22 cellular contexts compared by ENCODE assay signal in the genomic region with DNA sequence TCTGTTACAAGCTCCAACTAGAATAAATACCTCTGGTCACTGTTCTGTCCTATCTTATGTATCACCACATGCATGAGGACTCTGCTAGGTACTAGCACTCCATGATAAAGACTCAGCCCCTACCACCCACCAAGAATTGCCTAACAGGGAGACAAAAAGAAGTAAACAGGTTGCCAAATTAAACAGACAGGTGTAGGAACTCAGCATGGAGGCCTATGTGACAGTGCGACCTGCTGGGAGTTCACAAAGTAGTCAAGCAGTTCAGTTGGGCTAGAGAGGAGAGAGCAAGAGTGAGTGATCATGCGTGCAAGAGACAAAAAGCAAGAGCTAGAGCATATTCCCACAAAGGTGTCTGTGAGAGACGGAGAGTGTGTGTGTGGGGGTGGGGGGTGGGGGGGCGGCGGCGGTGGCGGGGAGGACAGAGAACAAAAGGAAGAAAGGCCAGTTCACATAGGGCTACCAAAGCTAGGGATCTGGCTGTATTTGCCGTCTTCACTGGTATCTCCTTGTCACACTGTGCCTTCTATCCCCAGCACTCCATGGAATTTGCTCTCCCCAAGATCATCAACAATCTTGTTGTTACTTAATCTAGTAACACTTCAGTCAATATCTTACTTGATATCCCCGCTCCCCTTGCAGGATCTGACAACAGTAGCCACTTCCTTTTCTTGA.
A peak's percentile ranks its signal among the peaks of the same experiment; 100 is the strongest.
DNase-seq lines count a peak whose midpoint lies in the region; ATAC-seq and TF ChIP-seq lines count a peak whose summit lies in the region.
"Had no signal": no experiment of that assay in that cellular context is flagged by ENCODE, and none has a peak within 500 bp of the region (broad histone marks: within the 10 kb centered on the region; RNA-seq: fewer than 3 reads in every experiment).

No MANE protein-coding gene starts in this region.

- no peaks in the 10 kb centered on the region for H4K20me1 ChIP-seq in mammary epithelial cell (ENCODE audit: insufficient read depth, low read length)

- dilution Hi-C loops in mammary epithelial cell (cut with HindIII; ENCODE audit: low sequenced_read_pairs), result no loop called here

- no peak for TF ChIP-seq CTCF in mammary epithelial cell (conservative IDR thresholded peaks at IDR 0.05 in 1 of 2, IDR thresholded peaks at IDR 0.05 in 1 of 2; ENCODE audit: extremely low read depth in 1 of 2, insufficient read depth in 1 of 2, low read depth in 1 of 2, low read length in 2 of 2)

- no peak overlapping the region for H3K4me2 ChIP-seq in mammary epithelial cell (ENCODE audit: insufficient read depth, low read depth, low read length)

- intact Hi-C loops in mammary epithelial cell (cut with micrococcal nuclease), result no loop called here

- POLR2A ChIA-PET in T-cell (lab: Charles Lee), result no interaction called here

- H3K9ac ChIP-seq in HUES48 (ENCODE audit: low read depth, low read length), result no peak overlapping the region
- H3K9ac ChIP-seq in mammary epithelial cell (ENCODE audit: insufficient read depth, low read length), result no peak overlapping the region

- no peak for ATAC-seq in CD4-positive, CD25-positive, alpha-beta regulatory T cell (ENCODE audit: low read depth in 2 of 2)
- no peak for ATAC-seq in T-cell (replicated peaks in 1 of 4)

- CTCF ChIA-PET in T-cell (lab: Charles Lee), result no interaction called here
- CTCF ChIA-PET in mammary epithelial cell (lab: Charles Lee; ENCODE audit: low non-redundant PET), result no interaction called here

- no peaks in the 10 kb centered on the region for H3K36me3 Mint-ChIP-seq in CD4-positive, CD25-positive, alpha-beta regulatory T cell
- H3K36me3 Mint-ChIP-seq in T-cell, result no peaks in the 10 kb centered on the region

- in situ Hi-C loops in mammary epithelial cell (cut with MboI; ENCODE audit: low sequenced_read_pairs in 2 of 2), result no loop called here

- H3K9me3 ChIP-seq in CD4-positive, CD25-positive, alpha-beta regulatory T cell (ENCODE audit: control insufficient read depth in 2 of 2, low read length in 2 of 2), result no peaks in the 10 kb centered on the region
- H3K9me3 ChIP-seq in HUES48 (ENCODE audit: control insufficient read depth, insufficient read depth, low read length), result no peaks in the 10 kb centered on the region
- H3K9me3 ChIP-seq in mammary epithelial cell (replicated peaks; ENCODE audit: insufficient read depth, low read length), result no peaks in the 10 kb centered on the region
- H3K9me3 ChIP-seq: ascending aorta, Caco-2, prostate gland, spleen had no signal

- DNase-seq in CD4-positive, CD25-positive, alpha-beta regulatory T cell, result no peak
- no peak for DNase-seq in T-cell
- peak; percentile 46 for DNase-seq in iPS-NIHi7 (ENCODE audit: extremely low spot score)
- no peak for DNase-seq in NCI-H446 (lab: John Stamatoyannopoulos, UW)
- no peak for DNase-seq in cerebellum (ENCODE audit: low spot score)
- no peak for DNase-seq in NCI-H2029 (lab: John Stamatoyannopoulos, UW)
- DNase-seq in mammary epithelial cell, result no peak
- DNase-seq: activated CD8-positive, alpha-beta memory T cell treated with anti-CD3 and anti-CD28 coated beads for 24 hours; activated effector memory CD4-positive, alpha-beta T cell treated with Interleukin-2 at 50 U/mL for 16 hours; Caco-2; cortex of kidney; erythroblast; kidney; NCI-H1694; spleen; stimulated activated naive CD4-positive, alpha-beta T cell; SW 1271 had no signal

- no peaks in the 10 kb centered on the region for H3K27me3 Mint-ChIP-seq in CD4-positive, CD25-positive, alpha-beta regulatory T cell
- H3K27me3 Mint-ChIP-seq in T-cell, result no peaks in the 10 kb centered on the region

- peaks cover 71% of the 10 kb centered on the region for H3K79me2 ChIP-seq in mammary epithelial cell (ENCODE audit: insufficient read depth, low read length)

- no peak overlapping the region for H3K27ac ChIP-seq in CD4-positive, CD25-positive, alpha-beta regulatory T cell (ENCODE audit: insufficient read depth, low read length, poor library complexity, severe bottlenecking)
- H3K27ac ChIP-seq in HUES48 (ENCODE audit: low read depth, low read length) (peak overlapping the region; percentile 58), mammary epithelial cell (ENCODE audit: insufficient read depth, low read depth, low read length) (no peak overlapping the region)
- H3K27ac ChIP-seq: ascending aorta, prostate gland, RWPE1, VCaP had no signal

- H2AFZ ChIP-seq in mammary epithelial cell (ENCODE audit: low read depth, low read length), result no peak overlapping the region

- peak overlapping the region in 2 of 3 donors; percentile 2 to 8 for H3K27ac Mint-ChIP-seq in CD4-positive, CD25-positive, alpha-beta regulatory T cell
- H3K27ac Mint-ChIP-seq in T-cell, result peak overlapping the region; percentile 2 to 64

- WGBS in mammary epithelial cell (ENCODE audit: low coverage, missing lambda C conversion rate), result 96% methylated on average over 5 of the region's 9 CpGs

- H3K9me3 Mint-ChIP-seq in CD4-positive, CD25-positive, alpha-beta regulatory T cell, result no peaks in the 10 kb centered on the region
- no peaks in the 10 kb centered on the region for H3K9me3 Mint-ChIP-seq in T-cell

- peaks cover 32 to 57% (median 43%) of the 10 kb centered on the region in 4 donors for H3K4me1 Mint-ChIP-seq in CD4-positive, CD25-positive, alpha-beta regulatory T cell
- peaks cover 43 to 63% (median 54%) of the 10 kb centered on the region in 3 donors for H3K4me1 Mint-ChIP-seq in T-cell

- no TSS peak for BruUV-seq in mammary epithelial cell (replicated peaks; lab: Mats Ljungman, UMichigan)

- H3K36me3 ChIP-seq in CD4-positive, CD25-positive, alpha-beta regulatory T cell (ENCODE audit: control insufficient read depth, insufficient read depth, low read length), result no peaks in the 10 kb centered on the region
- H3K36me3 ChIP-seq in HUES48 (ENCODE audit: control insufficient read depth, insufficient read depth, low read length), result no peaks in the 10 kb centered on the region
- no peaks in the 10 kb centered on the region for H3K36me3 ChIP-seq in mammary epithelial cell (ENCODE audit: insufficient read depth, low read length)
- H3K36me3 ChIP-seq: ascending aorta, prostate gland, spleen had no signal

- no peaks in the 10 kb centered on the region for H3K27me3 ChIP-seq in CD4-positive, CD25-positive, alpha-beta regulatory T cell (ENCODE audit: control insufficient read depth, insufficient read depth, low read length)
- H3K27me3 ChIP-seq in HUES48 (ENCODE audit: control insufficient read depth, insufficient read depth, low read length), result no peaks in the 10 kb centered on the region
- H3K27me3 ChIP-seq in mammary epithelial cell (ENCODE audit: insufficient read depth, low read length), result no peaks in the 10 kb centered on the region
- H3K27me3 ChIP-seq: ascending aorta, spleen had no signal

- peaks cover 11% of the 10 kb centered on the region for H3K4me1 ChIP-seq in CD4-positive, CD25-positive, alpha-beta regulatory T cell (ENCODE audit: control insufficient read depth, insufficient read depth, low read length, poor library complexity, severe bottlenecking)
- H3K4me1 ChIP-seq in HUES48 (ENCODE audit: control insufficient read depth, insufficient read depth, low read length), result peaks cover 29% of the 10 kb centered on the region
- no peaks in the 10 kb centered on the region for H3K4me1 ChIP-seq in mammary epithelial cell (ENCODE audit: insufficient read depth, low read length)
- H3K4me1 ChIP-seq: prostate gland had no signal

- no peak overlapping the region for H3K4me3 Mint-ChIP-seq in CD4-positive, CD25-positive, alpha-beta regulatory T cell
- H3K4me3 Mint-ChIP-seq in T-cell, result no peak overlapping the region

- H3K4me3 ChIP-seq in CD4-positive, CD25-positive, alpha-beta regulatory T cell (ENCODE audit: low read depth, low read length), result no peak overlapping the region
- no peak overlapping the region for H3K4me3 ChIP-seq in HUES48 (ENCODE audit: low read depth, low read length)
- H3K4me3 ChIP-seq in mammary epithelial cell (replicated peaks in 1 of 3; ENCODE audit: insufficient read depth in 1 of 3, low read depth in 2 of 3, low read length in 3 of 3), result no peak overlapping the region
- H3K4me3 ChIP-seq: ascending aorta, prostate gland, spleen had no signal
